In genomic region chr18:57630002-57630758, GRCh38 we compare ENCODE assay signal across 8 cellular contexts. TPM values are rescaled to one million over a fixed set of nuclear protein-coding genes. Genes with fewer than 3 reads are reported as not detected.
DNase-seq lines count a peak whose midpoint lies in the region; ATAC-seq and TF ChIP-seq lines count a peak whose summit lies in the region.

No MANE protein-coding gene starts in this region.

- TF ChIP-seq CTCF in ascending aorta (IDR thresholded peaks at IDR 0.05), result peak; percentile 73 to 88 (median 86)
- peak; percentile 80 to 89 (median 87) for TF ChIP-seq CTCF in uterus (IDR thresholded peaks at IDR 0.05)

- intact Hi-C loops in ascending aorta (cut with DNase I), result loop anchor here (1.0 to 2.0 kb wide), 3 partner anchors 9 to 253 kb away; partner anchors contain the start of genes ATP8B1 and NARS1
- intact Hi-C loops in right cardiac atrium (cut with DNase I), result loop anchor here in 1 of 4 donors (10.0 kb wide), 1 partner anchor 175 kb away; the partner anchor contains the start of gene ATP8B1
- intact Hi-C loops in uterus (cut with DNase I; ENCODE audit: low total_unique reads), result loop anchor here (10.0 kb wide), 1 partner anchor 175 kb away; the partner anchor contains the start of gene ATP8B1

- no peaks in the 10 kb centered on the region for H3K27me3 Mint-ChIP-seq in T-helper 17 cell

- H3K9me3 ChIP-seq in T-helper 17 cell (ENCODE audit: control insufficient read depth, low read length, poor library complexity, severe bottlenecking) (no peaks in the 10 kb centered on the region), ascending aorta (no peaks in the 10 kb centered on the region), right cardiac atrium (ENCODE audit: control insufficient read depth, low read length) (no peaks in the 10 kb centered on the region), uterus (no peaks in the 10 kb centered on the region)

- 3% methylated on average over 52 of the region's 52 CpGs for WGBS in right cardiac atrium

- H3K4me3 ChIP-seq in ascending aorta, result peak overlapping the region; percentile 67 to 90
- peak overlapping the region; percentile 66 for H3K4me3 ChIP-seq in right cardiac atrium (ENCODE audit: low read length)
- peak overlapping the region; percentile 59 to 78 for H3K4me3 ChIP-seq in uterus

- H3K4me3 Mint-ChIP-seq in T-helper 17 cell, result peak overlapping the region; percentile 89

- H3K4me1 Mint-ChIP-seq in T-helper 17 cell, result peaks cover 12% of the 10 kb centered on the region

- DNase-seq in NCI-H1694 treated with DMSO at 0.1 percent for 48 hours (lab: John Stamatoyannopoulos, UW) (peak; percentile 84), T-helper 17 cell (peak; percentile 90 to 93 (median 91)), ascending aorta (ENCODE audit: low spot score in 2 of 2) (peak; percentile 90 to 98), right cardiac atrium (peak; percentile 98 to 99 (median 99)), pulmonary artery endothelial cell (ENCODE audit: low read depth, low spot score) (peak; percentile 85), uterus (peak; percentile 97)

- ATAC-seq in GM18499 (IDR thresholded peaks at IDR 0.05; ENCODE audit: insufficient read depth, unreplicated experiment) (peak; percentile 66), HG02943 (IDR thresholded peaks at IDR 0.05; ENCODE audit: low read depth, unreplicated experiment) (peak; percentile 86), T-helper 17 cell (peak; percentile 99), right cardiac atrium (peak; percentile 96 to 97)

- H3K27ac ChIP-seq in ascending aorta (peak overlapping the region; percentile 58 to 71), right cardiac atrium (ENCODE audit: low read length) (peak overlapping the region; percentile 54), uterus (peak overlapping the region; percentile 79 to 86)

- H3K4me1 ChIP-seq in ascending aorta (no peaks in the 10 kb centered on the region), right cardiac atrium (ENCODE audit: control insufficient read depth, insufficient read depth, low read length) (no peaks in the 10 kb centered on the region), uterus (no peaks in the 10 kb centered on the region)

- H3K27ac Mint-ChIP-seq in T-helper 17 cell, result peak overlapping the region; percentile 94

- TF ChIP-seq POLR2A in uterus (IDR thresholded peaks at IDR 0.05), result peak; percentile 23 to 37

- H3K36me3 ChIP-seq in ascending aorta, result no peaks in the 10 kb centered on the region
- no peaks in the 10 kb centered on the region for H3K36me3 ChIP-seq in uterus

- H3K36me3 Mint-ChIP-seq in T-helper 17 cell (ENCODE audit: low read depth), result peaks cover 2% of the 10 kb centered on the region

- H3K27me3 ChIP-seq in ascending aorta (no peaks in the 10 kb centered on the region), right cardiac atrium (ENCODE audit: control insufficient read depth, insufficient read depth) (no peaks in the 10 kb centered on the region), uterus (no peaks in the 10 kb centered on the region)

RNA-seq across cellular contexts. Expression of gene NARS1, which starts 8.5 kb away (rescaled TPM):
- total RNA-seq in T-helper 17 cell (10 to 100 TPM; 63.3 to 87.3 TPM), ascending aorta (44.0 TPM), right cardiac atrium (100 to 1,000 TPM in 2 of 4 donors, 10 to 100 TPM in 2; 94.6 to 103 (median 99.1) TPM), pulmonary artery endothelial cell (138 and 175 TPM in 2 replicates), uterus (100 to 1,000 TPM in 1 of 4 donors, 10 to 100 TPM in 3; 44.7 to 110 (median 60.3) TPM)
- polyA plus RNA-seq in right cardiac atrium, result 76.2 TPM

RNA-seq across cellular contexts. Expression of gene FECH, which starts 43.7 kb away (rescaled TPM):
- 10 to 100 TPM in 1 of 2 donors, 1 to 10 TPM in 1; 9.9 to 10.8 TPM for total RNA-seq in T-helper 17 cell
- 33.0 TPM for total RNA-seq in ascending aorta
- total RNA-seq in right cardiac atrium, result 10 to 100 TPM; 19.0 to 30.6 (median 24.8) TPM
- polyA plus RNA-seq in right cardiac atrium, result 7.6 TPM
- 49.4 and 63.2 TPM in 2 replicates for total RNA-seq in pulmonary artery endothelial cell
- total RNA-seq in uterus, result 100 to 1,000 TPM in 1 of 4 donors, 10 to 100 TPM in 3; 20.3 to 137 (median 30.7) TPM

Comparison
In these comparisons a context has a peak if more than half of its experiments do, and no peak if none do; other contexts are left out.
1. Peak in every context shown above with its lines: DNase-seq, ATAC-seq, H3K4me3 ChIP-seq and H3K27ac ChIP-seq.